ENCODE assay signal across 8 cellular contexts in the genomic region with DNA sequence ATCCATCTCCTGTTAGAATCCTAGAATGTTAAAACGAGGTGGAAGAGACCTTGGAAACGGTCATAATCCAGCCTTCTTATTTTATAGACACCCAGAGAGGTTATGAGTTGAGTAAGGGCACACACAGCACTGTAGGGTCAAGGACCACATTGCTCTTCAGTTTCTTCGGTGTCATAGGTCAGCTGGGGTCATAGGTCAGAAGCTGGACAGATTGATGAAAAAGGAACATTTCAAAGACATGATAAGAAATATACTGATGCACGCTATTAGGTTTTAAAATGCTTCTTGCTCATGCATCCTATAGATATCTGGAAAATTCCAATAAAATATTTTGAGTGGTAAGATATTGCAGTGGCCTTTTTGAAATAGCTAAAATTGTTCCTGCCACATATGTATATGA.
"Had no signal": no experiment of that assay in that cellular context is flagged by ENCODE, and none has a peak within 500 bp of the region (broad histone marks: within the 10 kb centered on the region; RNA-seq: fewer than 3 reads in every experiment).

No MANE protein-coding gene starts in this region.

- ATAC-seq: GM12878 had no signal

- FAIRE-seq: G401.6, GM12878, GM12891, GM12892, GM18507, GM19239 had no signal

- DNase-seq: GDM1, GF-D8 had no signal

- H3K4me3 ChIP-seq: GM12878 had no signal
